ENCODE assay signal across 8 cellular contexts in the genomic region with DNA sequence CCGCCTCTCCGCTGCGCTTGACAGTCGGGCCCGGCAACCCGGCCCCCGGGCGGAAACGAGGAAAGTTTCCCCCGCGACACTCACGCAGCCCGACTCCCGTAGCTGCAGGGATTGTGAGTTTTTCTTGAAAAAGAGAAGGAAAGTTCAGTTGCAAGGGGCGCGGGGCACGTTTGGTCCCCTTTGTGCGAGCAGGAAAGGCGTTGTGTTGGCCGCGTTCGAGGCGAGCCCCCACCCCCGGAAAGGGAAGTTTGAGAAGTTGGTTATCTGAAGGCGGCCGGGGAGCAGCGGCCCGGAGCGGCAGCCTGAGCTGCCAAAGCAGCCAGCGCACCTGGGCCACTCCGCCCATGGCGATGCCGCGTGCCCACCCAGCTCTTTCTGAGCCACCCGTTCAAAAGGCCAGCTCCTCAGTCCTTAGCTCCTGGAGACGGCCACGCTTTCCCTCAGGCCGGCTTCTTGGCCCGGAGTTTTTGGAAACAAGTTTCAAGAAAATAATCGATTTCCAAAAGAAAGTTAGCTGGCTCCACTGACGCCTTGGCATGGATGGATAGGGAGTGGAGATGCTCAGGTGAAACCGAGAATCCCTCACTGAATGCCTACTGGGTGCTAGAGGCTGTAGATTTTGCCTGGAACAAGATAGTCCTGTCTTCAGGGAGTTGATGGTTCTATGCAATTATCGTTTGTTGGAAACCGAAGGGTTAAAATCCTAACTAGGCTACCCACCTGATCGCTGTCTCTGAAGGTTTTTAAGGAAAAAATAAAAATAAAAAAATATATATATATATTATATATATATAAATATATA. TPM values are rescaled to one million over a fixed set of nuclear protein-coding genes. Genes with fewer than 3 reads are reported as not detected.
A peak's percentile ranks its signal among the peaks of the same experiment; 100 is the strongest.
DNase-seq lines count a peak whose midpoint lies in the region; ATAC-seq lines count a peak whose summit lies in the region.

No MANE protein-coding gene starts in this region.

- peaks cover 59% of the 10 kb centered on the region for H3K4me1 Mint-ChIP-seq in activated naive CD4-positive, alpha-beta T cell treated with anti-CD3 and anti-CD28 coated beads, Interleukin-2, amount 50 U/mL, for 24 hours

- H3K4me3 ChIP-seq in SJSA1 = peak overlapping the region; percentile 88

- no peaks in the 10 kb centered on the region for H3K27me3 ChIP-seq in SJSA1 (replicated peaks)

- peaks cover 42% of the 10 kb centered on the region for H3K4me1 ChIP-seq in SJSA1 (replicated peaks)

- no peaks in the 10 kb centered on the region for H3K9me3 ChIP-seq in SJSA1 (replicated peaks)

- intact Hi-C loops in left cardiac atrium (cut with DNase I) = loop anchor here in 1 of 2 donors (5.0 kb wide), 3 partner anchors 90 to 165 kb away; no protein-coding TSS in a partner anchor

- H3K27me3 Mint-ChIP-seq in activated naive CD4-positive, alpha-beta T cell treated with anti-CD3 and anti-CD28 coated beads, Interleukin-2, amount 50 U/mL, for 24 hours = no peaks in the 10 kb centered on the region

- DNase-seq in NCI-H510A (lab: John Stamatoyannopoulos, UW) (peak; percentile 2), NCI-H510A treated with DMSO at 0.1 percent for 48 hours (lab: John Stamatoyannopoulos, UW) (no peak), SJSA1 (ENCODE audit: low read depth in 1 of 2, low spot score in 2 of 2) (peak; percentile 50 to 59), left cardiac atrium (peak; percentile 83), retina (peak; percentile 73), cortex of kidney (lab: John Stamatoyannopoulos, UW) (no peak)

- H3K9me3 Mint-ChIP-seq in activated naive CD4-positive, alpha-beta T cell treated with anti-CD3 and anti-CD28 coated beads, Interleukin-2, amount 50 U/mL, for 24 hours = no peaks in the 10 kb centered on the region

- peak overlapping the region; percentile 93 for H3K27ac Mint-ChIP-seq in activated naive CD4-positive, alpha-beta T cell treated with anti-CD3 and anti-CD28 coated beads, Interleukin-2, amount 50 U/mL, for 24 hours

- H3K4me3 Mint-ChIP-seq in activated naive CD4-positive, alpha-beta T cell treated with anti-CD3 and anti-CD28 coated beads, Interleukin-2, amount 50 U/mL, for 24 hours = peak overlapping the region; percentile 99

- H3K36me3 ChIP-seq in SJSA1 = peaks cover 6% of the 10 kb centered on the region

- peaks cover 31% of the 10 kb centered on the region for H3K36me3 Mint-ChIP-seq in activated naive CD4-positive, alpha-beta T cell treated with anti-CD3 and anti-CD28 coated beads, Interleukin-2, amount 50 U/mL, for 24 hours

- peak overlapping the region; percentile 77 for H3K27ac ChIP-seq in SJSA1

- ATAC-seq in HG03103 (IDR thresholded peaks at IDR 0.05; ENCODE audit: low read depth, unreplicated experiment) = peak; percentile 33
- ATAC-seq in left cardiac atrium = peak; percentile 50 to 67

RNA-seq across cellular contexts. Expression of a gene that starts 0.8 kb away (rescaled TPM):
- 30.6 and 44.6 TPM in 2 replicates for total RNA-seq in SJSA1 (2014; rRNA removed; shearing (Covaris generic))
- total RNA-seq in left cardiac atrium = 100 to 1,000 TPM; 234 to 243 TPM

Comparison
In these comparisons a context has a peak if more than half of its experiments do, and no peak if none do; other contexts are left out.
1. DNase-seq: peak in NCI-H510A (single experiment), SJSA1 (2 of 2), left cardiac atrium (single experiment) and retina (single experiment); none in NCI-H510A treated with DMSO at 0.1 percent for 48 hours (single experiment) and cortex of kidney (single experiment).